In genomic region chr5:130871346-130872086, GRCh38 we compare ENCODE assay signal across 8 cellular contexts.
DNase-seq lines count a peak whose midpoint lies in the region; ATAC-seq, FAIRE-seq and TF ChIP-seq lines count a peak whose summit lies in the region.

No MANE protein-coding gene starts in this region.

- in situ Hi-C loops in HepG2 (cut with HindIII; ENCODE audit: extremely low pct_ligation_motif_present, low pct_unique_long_range_greater_than_20kb), result loop anchor here (25.0 kb wide), 1 partner anchor 241 kb away; no protein-coding TSS in a partner anchor

- H3K79me2 ChIP-seq in HepG2 (ENCODE audit: insufficient read depth, low read length), result no peaks in the 10 kb centered on the region

- peak; percentile 15 for FAIRE-seq in HepG2 (lab: Jason Lieb, UNC)

- CTCF ChIA-PET in HepG2 (lab: Yijun Ruan, JAX; ENCODE audit: low intra/inter-chr PET ratio, low total read pairs), result interaction anchor here (1.4 to 2.4 kb wide), 3 partner anchors 40 to 546 kb away, joined by 6 to 21 read pairs (median 8); no protein-coding TSS in a partner anchor

- no peak overlapping the region for H3K9ac ChIP-seq in HepG2 (ENCODE audit: insufficient read depth, low read depth, low read length)

- no peaks in the 10 kb centered on the region for H3K36me3 ChIP-seq in body of pancreas (replicated peaks in 1 of 2; ENCODE audit: insufficient read depth in 1 of 2, low read depth in 2 of 2)
- H3K36me3 ChIP-seq in HepG2 (replicated peaks in 1 of 2; ENCODE audit: control insufficient read depth in 1 of 2, insufficient read depth in 2 of 2, low read length in 2 of 2), result no peaks in the 10 kb centered on the region
- no peaks in the 10 kb centered on the region for H3K36me3 ChIP-seq in upper lobe of left lung

- H2AFZ ChIP-seq in HepG2 (ENCODE audit: low read length), result no peak overlapping the region

- H3K9me3 ChIP-seq in body of pancreas, result no peaks in the 10 kb centered on the region
- no peaks in the 10 kb centered on the region for H3K9me3 ChIP-seq in HepG2 (ENCODE audit: low read length)
- H3K9me3 ChIP-seq in upper lobe of left lung, result no peaks in the 10 kb centered on the region

- WGBS in body of pancreas, 2 donors, result 37 to 41% methylated on average over 7 of the region's 7 CpGs
- WGBS in HepG2 (ENCODE audit: low lambda C conversion rate), result 16% methylated on average over 7 of the region's 7 CpGs
- 62 to 72% methylated on average over 7 of the region's 7 CpGs for WGBS in upper lobe of left lung, 2 donors

- no peak for TF ChIP-seq EP300 in HepG2 (IDR thresholded peaks at IDR 0.05; ENCODE audit: low read depth in 2 of 2, low read length in 2 of 2)
- TF ChIP-seq EP300 in HepG2 (CRISPR knock-in tag; IDR thresholded peaks at IDR 0.05; ENCODE audit: borderline replicate concordance), result no peak
- TF ChIP-seq EP300 in upper lobe of left lung (IDR thresholded peaks at IDR 0.05), result no peak

- H3K4me2 ChIP-seq in HepG2 (ENCODE audit: low read depth, low read length), result no peak overlapping the region

- H4K20me1 ChIP-seq in HepG2 (ENCODE audit: insufficient read depth, low read length), result no peaks in the 10 kb centered on the region

- TF ChIP-seq POLR2A in body of pancreas (IDR thresholded peaks at IDR 0.05) (no peak), HepG2 (IDR thresholded peaks at IDR 0.05; ENCODE audit: insufficient read depth in 1 of 2, low read depth in 2 of 2, low read length in 2 of 2) (no peak), upper lobe of left lung (IDR thresholded peaks at IDR 0.05) (no peak)

- POLR2A ChIA-PET in HepG2 (lab: Yijun Ruan, JAX), result no interaction called here

- no TSS peak for BruUV-seq in HepG2 (replicated peaks; lab: Mats Ljungman, UMichigan)

- intact Hi-C loops in body of pancreas (cut with DNase I) (no loop called here), HepG2 (cut with micrococcal nuclease; ENCODE audit: unreplicated experiment) (loop anchor here (1.0 to 5.0 kb wide), 3 partner anchors 41 to 546 kb away; no protein-coding TSS in a partner anchor)

- DNase-seq in SHP77 (lab: John Stamatoyannopoulos, UW), result peak; percentile 3
- DNase-seq in body of pancreas, result peak in 3 of 4 donors; percentile 27 to 30 (median 28)
- peak; percentile 20 for DNase-seq in HepG2 (ENCODE audit: low spot score)
- DNase-seq in upper lobe of left lung, result no peak
- DNase-seq in KG1 (lab: John Stamatoyannopoulos, UW), result no peak

- H3K27me3 ChIP-seq in body of pancreas, result no peaks in the 10 kb centered on the region
- H3K27me3 ChIP-seq in HepG2 (ENCODE audit: control insufficient read depth in 1 of 2, insufficient read depth in 2 of 2, low read length in 2 of 2), result no peaks in the 10 kb centered on the region
- no peaks in the 10 kb centered on the region for H3K27me3 ChIP-seq in upper lobe of left lung

- TF ChIP-seq CTCF in C4-2B (conservative IDR thresholded peaks at IDR 0.05), result peak; percentile 81
- peak; percentile 36 to 69 (median 66) for TF ChIP-seq CTCF in body of pancreas (IDR thresholded peaks at IDR 0.05)
- TF ChIP-seq CTCF in HepG2 (CRISPR knock-in tag; IDR thresholded peaks at IDR 0.05), result peak; percentile 54
- TF ChIP-seq CTCF in upper lobe of left lung (IDR thresholded peaks at IDR 0.05), result peak in 5 of 6 experiments; percentile 48 to 67 (median 61)

- H3K4me1 ChIP-seq in body of pancreas (no peaks in the 10 kb centered on the region), HepG2 (ENCODE audit: insufficient read depth, low read length) (no peaks in the 10 kb centered on the region), upper lobe of left lung (no peaks in the 10 kb centered on the region)

- ATAC-seq in GM18861 (IDR thresholded peaks at IDR 0.05; ENCODE audit: unreplicated experiment) (peak; percentile 85), HG03135 (IDR thresholded peaks at IDR 0.05; ENCODE audit: unreplicated experiment) (peak; percentile 80), body of pancreas (peak; percentile 58), HepG2 (peak; percentile 71), upper lobe of left lung (ENCODE audit: low FRiP score in 2 of 2) (peak in 1 of 2 donors; percentile 80)

- H3K27ac ChIP-seq in C4-2B, result no peak overlapping the region
- no peak overlapping the region for H3K27ac ChIP-seq in body of pancreas
- no peak overlapping the region for H3K27ac ChIP-seq in HepG2 (ENCODE audit: extremely low read length, insufficient read depth, low read length)
- H3K27ac ChIP-seq in upper lobe of left lung, result no peak overlapping the region

- H3K4me3 ChIP-seq in body of pancreas, result no peak overlapping the region
- H3K4me3 ChIP-seq in HepG2 (replicated peaks in 1 of 3; ENCODE audit: insufficient read depth in 1 of 3, low read depth in 2 of 3, low read length in 3 of 3), result no peak overlapping the region
- H3K4me3 ChIP-seq in upper lobe of left lung, result no peak overlapping the region

- TF ChIP-seq RAD21 in HepG2 (CRISPR knock-in tag; IDR thresholded peaks at IDR 0.05), result peak; percentile 26; the same call in 1 of the 2 replicates

TF ChIP-seq in HepG2, 621 proteins besides CTCF, POLR2A, EP300 and RAD21:
- peak; percentile 61 for TF ChIP-seq STAG1 (CRISPR knock-in tag; IDR thresholded peaks at IDR 0.05)
- TF ChIP-seq SMC3 (IDR thresholded peaks at IDR 0.05; ENCODE audit: low read length), result peak; percentile 82
- TF ChIP-seq HMGXB4 (CRISPR knock-in tag; IDR thresholded peaks at IDR 0.05; ENCODE audit: borderline replicate concordance in 1 of 2, low read depth in 1 of 2), result no peak

Comparison
In these comparisons a context has a peak if more than half of its experiments do, and no peak if none do; other contexts are left out.
1. DNase-seq: peak in SHP77 (2 of 2), body of pancreas (3 of 4) and HepG2 (single experiment); none in upper lobe of left lung (0 of 2) and KG1 (single experiment).
2. Peak in every context shown above with its lines, with median percentiles within 50 percentile points of each other: CTCF ChIP-seq.